In the genomic region with DNA sequence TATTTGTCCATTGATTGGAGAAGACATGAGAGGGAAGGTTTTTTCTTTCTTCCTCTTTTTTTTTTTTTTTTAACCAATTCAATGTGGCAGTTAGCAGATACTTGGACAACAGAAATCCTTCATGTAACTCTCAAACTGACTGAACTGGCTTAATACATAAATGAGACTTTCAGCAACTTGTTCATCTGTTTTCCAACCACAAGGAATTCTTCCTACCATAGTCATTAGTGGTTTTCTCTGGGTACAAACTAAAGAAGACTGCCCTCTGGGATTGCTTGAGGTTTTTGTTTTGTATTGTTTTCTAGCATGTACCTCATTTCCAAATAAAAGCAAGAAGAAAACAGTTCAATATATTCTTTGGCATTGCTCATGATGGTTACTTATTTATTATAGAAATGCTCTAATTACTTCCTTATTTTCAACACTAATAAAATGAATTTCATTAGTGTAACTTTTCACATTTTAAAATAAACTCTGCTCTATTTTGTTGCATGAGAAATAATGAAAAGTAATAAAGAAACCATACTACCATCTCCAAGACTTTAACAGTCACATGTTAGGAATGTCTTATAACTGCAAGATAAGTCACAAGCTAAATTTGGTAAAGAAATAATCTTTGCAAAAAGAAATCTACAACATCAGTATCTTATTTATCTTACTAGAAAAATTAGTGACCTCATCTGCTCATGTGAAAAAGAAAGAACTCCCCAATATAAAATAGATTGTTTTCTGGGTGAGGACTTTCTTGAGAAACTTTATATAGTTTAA, we compare ENCODE assay signal across 21 cellular contexts. TPM values are rescaled to one million over a fixed set of nuclear protein-coding genes. Genes with fewer than 3 reads are reported as not detected.
A peak's percentile ranks its signal among the peaks of the same experiment; 100 is the strongest.
DNase-seq lines count a peak whose midpoint lies in the region; ATAC-seq and TF ChIP-seq lines count a peak whose summit lies in the region.
"Had no signal": no experiment of that assay in that cellular context is flagged by ENCODE, and none has a peak within 500 bp of the region (broad histone marks: within the 10 kb centered on the region; RNA-seq: fewer than 3 reads in every experiment).

No MANE protein-coding gene starts in this region.

- H3K27me3 Mint-ChIP-seq in T-helper 2 cell treated with Interferon-gamma antibody and Interleukin-4, amounts not matched to agents 5 μg/mL and 100 μg/mL, for 36 hours (ENCODE audit: low read depth), result no peaks in the 10 kb centered on the region
- H3K27me3 Mint-ChIP-seq in activated CD8-positive, alpha-beta memory T cell treated with anti-CD3 and anti-CD28 coated beads, Interleukin-2, amount 10 ng/mL, durations not matched to agents 7 days and 5 days, result no peaks in the 10 kb centered on the region
- H3K27me3 Mint-ChIP-seq: CD4-positive, CD25-positive, alpha-beta regulatory T cell had no signal

- H3K9me3 ChIP-seq in osteoblast (ENCODE audit: low read depth, low read length), result no peaks in the 10 kb centered on the region
- H3K9me3 ChIP-seq: ascending aorta, heart left ventricle had no signal

- H3K27me3 ChIP-seq in osteoblast (ENCODE audit: insufficient read depth, low read length), result no peaks in the 10 kb centered on the region
- H3K27me3 ChIP-seq: ascending aorta, heart left ventricle had no signal

- H2AFZ ChIP-seq in osteoblast (ENCODE audit: low read length), result no peak overlapping the region

- H3K4me1 Mint-ChIP-seq in T-helper 2 cell treated with Interferon-gamma antibody and Interleukin-4, amounts not matched to agents 5 μg/mL and 100 μg/mL, for 36 hours (ENCODE audit: low read depth), result no peaks in the 10 kb centered on the region
- no peaks in the 10 kb centered on the region for H3K4me1 Mint-ChIP-seq in activated CD8-positive, alpha-beta memory T cell treated with anti-CD3 and anti-CD28 coated beads, Interleukin-2, amount 10 ng/mL, durations not matched to agents 7 days and 5 days
- H3K4me1 Mint-ChIP-seq: CD4-positive, CD25-positive, alpha-beta regulatory T cell; naive thymus-derived CD4-positive, alpha-beta T cell had no signal

- no peak overlapping the region for H3K4me3 Mint-ChIP-seq in T-helper 2 cell treated with Interferon-gamma antibody and Interleukin-4, amounts not matched to agents 5 μg/mL and 100 μg/mL, for 36 hours
- no peak overlapping the region for H3K4me3 Mint-ChIP-seq in activated CD8-positive, alpha-beta memory T cell treated with anti-CD3 and anti-CD28 coated beads, Interleukin-2, amount 10 ng/mL, durations not matched to agents 7 days and 5 days
- H3K4me3 Mint-ChIP-seq: activated T-cell treated with anti-CD3 and anti-CD28 coated beads, Interleukin-2, amount 50 U/mL, for 72 hours; CD4-positive, CD25-positive, alpha-beta regulatory T cell; naive thymus-derived CD4-positive, alpha-beta T cell; T-helper 1 cell treated with Interleukin-12 subunit alpha and Interleukin-12 subunit beta and Interleukin-4 antibody, amounts not matched to agents 30 μg/mL and 1 μg/mL, for 36 hours had no signal

- H3K36me3 Mint-ChIP-seq in T-helper 2 cell treated with Interferon-gamma antibody and Interleukin-4, amounts not matched to agents 5 μg/mL and 100 μg/mL, for 36 hours (ENCODE audit: low read depth), result no peaks in the 10 kb centered on the region
- no peaks in the 10 kb centered on the region for H3K36me3 Mint-ChIP-seq in activated CD8-positive, alpha-beta memory T cell treated with anti-CD3 and anti-CD28 coated beads, Interleukin-2, amount 10 ng/mL, durations not matched to agents 7 days and 5 days
- H3K36me3 Mint-ChIP-seq: CD4-positive, CD25-positive, alpha-beta regulatory T cell; naive thymus-derived CD4-positive, alpha-beta T cell had no signal

- no peaks in the 10 kb centered on the region for H3K9me3 Mint-ChIP-seq in T-helper 2 cell treated with Interferon-gamma antibody and Interleukin-4, amounts not matched to agents 5 μg/mL and 100 μg/mL, for 36 hours
- H3K9me3 Mint-ChIP-seq in activated CD8-positive, alpha-beta memory T cell treated with anti-CD3 and anti-CD28 coated beads, Interleukin-2, amount 10 ng/mL, durations not matched to agents 7 days and 5 days (ENCODE audit: low read depth), result no peaks in the 10 kb centered on the region
- H3K9me3 Mint-ChIP-seq: T-helper 1 cell treated with Interleukin-12 subunit alpha and Interleukin-12 subunit beta and Interleukin-4 antibody, amounts not matched to agents 30 μg/mL and 1 μg/mL, for 36 hours had no signal

- H3K4me1 ChIP-seq in osteoblast (ENCODE audit: insufficient read depth, low read length), result peaks cover 27% of the 10 kb centered on the region

- H4K20me1 ChIP-seq in osteoblast (ENCODE audit: insufficient read depth, low read length), result no peaks in the 10 kb centered on the region

- no peak for ATAC-seq in GM21526 (IDR thresholded peaks at IDR 0.05; ENCODE audit: low FRiP score, unreplicated experiment)
- no peak for ATAC-seq in GM18502 (IDR thresholded peaks at IDR 0.05; ENCODE audit: poor library complexity, unreplicated experiment)
- ATAC-seq in activated CD8-positive, alpha-beta memory T cell treated with anti-CD3 and anti-CD28 coated beads, Interleukin-2, amount 10 ng/mL, durations not matched to agents 7 days and 5 days, result no peak
- ATAC-seq: activated T-cell treated with anti-CD3 and anti-CD28 coated beads, Interleukin-2, amount 50 U/mL, for 72 hours; heart left ventricle; K562; naive thymus-derived CD4-positive, alpha-beta T cell had no signal

- no peak overlapping the region for H3K4me3 ChIP-seq in epithelial cell of proximal tubule (ENCODE audit: low read depth, low read length)
- no peak overlapping the region for H3K4me3 ChIP-seq in osteoblast (ENCODE audit: insufficient read depth, low read length)
- H3K4me3 ChIP-seq: ascending aorta, heart left ventricle, K562 had no signal

- TF ChIP-seq CTCF in epithelial cell of proximal tubule (conservative IDR thresholded peaks at IDR 0.05; ENCODE audit: low read depth, low read length) (no peak), osteoblast (IDR thresholded peaks at IDR 0.05; ENCODE audit: extremely low read depth, low read depth, low read length) (no peak)

- CTCF ChIA-PET in activated CD8-positive, alpha-beta memory T cell treated with anti-CD3 and anti-CD28 coated beads, Interleukin-2, amount 10 ng/mL, durations not matched to agents 7 days and 5 days (lab: Charles Lee), result no interaction called here

- peak overlapping the region; percentile 79 for H3K27ac ChIP-seq in osteoblast (ENCODE audit: low read depth, low read length)
- H3K27ac ChIP-seq: ascending aorta, heart left ventricle had no signal

- H3K36me3 ChIP-seq in osteoblast (ENCODE audit: insufficient read depth, low read length), result no peaks in the 10 kb centered on the region
- H3K36me3 ChIP-seq: ascending aorta, heart left ventricle had no signal

- peak; percentile 78 for DNase-seq in EH (ENCODE audit: low read depth)
- DNase-seq in OCI-M1 (lab: John Stamatoyannopoulos, UW), result peak; percentile 12
- DNase-seq in epithelial cell of proximal tubule (ENCODE audit: low read depth), result peak; percentile 10
- DNase-seq in osteoblast (ENCODE audit: insufficient read length, low spot score, missing footprints), result no peak
- DNase-seq in T-helper 2 cell treated with Interferon-gamma antibody and Interleukin-4, amounts not matched to agents 5 μg/mL and 100 μg/mL, for 36 hours (ENCODE audit: low spot score), result no peak
- DNase-seq in activated CD8-positive, alpha-beta memory T cell treated with anti-CD3 and anti-CD28 coated beads, Interleukin-2, amount 10 ng/mL, durations not matched to agents 7 days and 5 days, result no peak
- DNase-seq: activated CD4-positive, alpha-beta T cell treated with anti-CD3 and anti-CD28 coated beads, Interleukin-2, amount 50 U/mL, for 1 hour; activated T-cell treated with anti-CD3 and anti-CD28 coated beads, Interleukin-2, amount 50 U/mL, for 72 hours; CD4-positive, CD25-positive, alpha-beta regulatory T cell; effector memory CD4-positive, alpha-beta T cell; GF-D8; heart left ventricle; naive thymus-derived CD4-positive, alpha-beta T cell; NCI-H1694 treated with DMSO at 0.1 percent for 48 hours; NCI-H524; stimulated activated CD4-positive, alpha-beta T cell treated with anti-CD3 and anti-CD28 coated beads, Interleukin-4, amount 100 ng/mL, for 24 hours had no signal

- peak overlapping the region; percentile 35 for H3K4me2 ChIP-seq in osteoblast (ENCODE audit: insufficient read depth, low read length)

- no peak overlapping the region for H3K27ac Mint-ChIP-seq in T-helper 2 cell treated with Interferon-gamma antibody and Interleukin-4, amounts not matched to agents 5 μg/mL and 100 μg/mL, for 36 hours
- H3K27ac Mint-ChIP-seq in activated CD8-positive, alpha-beta memory T cell treated with anti-CD3 and anti-CD28 coated beads, Interleukin-2, amount 10 ng/mL, durations not matched to agents 7 days and 5 days, result no peak overlapping the region
- H3K27ac Mint-ChIP-seq: activated T-cell treated with anti-CD3 and anti-CD28 coated beads, Interleukin-2, amount 50 U/mL, for 72 hours; CD4-positive, CD25-positive, alpha-beta regulatory T cell; naive thymus-derived CD4-positive, alpha-beta T cell; T-helper 1 cell treated with Interleukin-12 subunit alpha and Interleukin-12 subunit beta and Interleukin-4 antibody, amounts not matched to agents 30 μg/mL and 1 μg/mL, for 36 hours had no signal

- no peaks in the 10 kb centered on the region for H3K79me2 ChIP-seq in osteoblast (ENCODE audit: insufficient read depth, low read length)

RNA-seq across cellular contexts. Expression of gene ME1, which starts 52.0 kb away (rescaled TPM):
- total RNA-seq in epithelial cell of proximal tubule (13.3 and 20.0 TPM in 2 replicates), osteoblast (27.9 and 31.8 TPM in 2 replicates)
- under 1 TPM; 0.14 to 0.20 TPM for total RNA-seq in activated CD8-positive, alpha-beta memory T cell treated with anti-CD3 and anti-CD28 coated beads, Interleukin-2, amount 10 ng/mL, durations not matched to agents 7 days and 5 days
- total RNA-seq: CD4-positive, CD25-positive, alpha-beta regulatory T cell had no signal

Comparison
In these comparisons a context has a peak if more than half of its experiments do, and no peak if none do; other contexts are left out.
1. DNase-seq: peak in EH (single experiment), OCI-M1 (single experiment) and epithelial cell of proximal tubule (single experiment); none in osteoblast (single experiment), T-helper 2 cell treated with Interferon-gamma antibody and Interleukin-4, amounts not matched to agents 5 μg/mL and 100 μg/mL, for 36 hours (single experiment) and activated CD8-positive, alpha-beta memory T cell treated with anti-CD3 and anti-CD28 coated beads, Interleukin-2, amount 10 ng/mL, durations not matched to agents 7 days and 5 days (single experiment).
2. RNA of gene ME1, which starts 52.0 kb away (total RNA-seq): 27.9 to 31.8 TPM in osteoblast and 13.3 to 20.0 TPM in epithelial cell of proximal tubule; 0.14 to 0.20 TPM in activated CD8-positive, alpha-beta memory T cell treated with anti-CD3 and anti-CD28 coated beads, Interleukin-2, amount 10 ng/mL, durations not matched to agents 7 days and 5 days; every median in the first group is over 10 times any median in the second.